In the genomic region with DNA sequence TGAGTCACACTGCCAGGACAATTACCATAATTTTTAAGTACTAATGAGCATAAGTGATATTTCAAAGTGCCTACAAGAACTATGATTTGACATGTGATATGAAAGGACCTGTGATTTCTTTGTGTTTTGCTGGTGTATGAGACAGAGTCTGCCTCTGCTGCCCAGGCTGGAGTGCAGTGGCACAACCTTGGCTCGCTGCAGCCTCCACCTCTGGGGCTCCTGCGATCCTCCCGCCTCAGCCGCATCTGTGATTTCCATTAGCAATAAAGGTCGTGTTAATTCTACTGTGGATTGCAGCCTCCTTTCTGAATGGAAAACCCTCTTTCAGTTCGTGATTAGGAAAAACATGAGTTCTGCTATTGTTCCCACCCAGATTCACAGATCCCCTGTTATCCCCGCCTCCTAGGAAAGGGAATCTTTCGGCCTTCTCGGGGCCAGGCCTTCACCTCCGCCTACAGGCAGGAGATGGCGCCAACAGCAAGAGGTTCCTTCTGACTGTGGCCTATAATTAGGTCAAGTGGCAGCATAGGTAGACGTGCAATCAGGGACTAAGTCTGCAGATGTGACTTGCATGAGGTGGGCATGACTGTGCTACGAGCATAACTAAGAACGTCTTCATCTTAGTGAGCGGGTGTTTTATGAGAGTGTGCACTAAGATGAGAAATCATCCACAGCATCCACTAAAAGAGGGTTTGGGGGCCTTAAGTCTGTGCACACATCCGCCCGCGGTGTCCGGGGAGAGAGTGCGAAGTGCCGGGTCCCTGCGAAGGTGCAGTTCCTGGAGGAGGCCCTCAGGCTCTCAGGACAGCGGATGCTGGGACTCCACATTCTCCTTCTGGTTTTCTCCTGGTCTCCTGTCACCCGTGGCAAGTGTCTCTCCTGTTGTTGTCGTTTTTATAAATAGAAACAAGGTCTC, we compare ENCODE assay signal across 9 cellular contexts. TPM values are rescaled to one million over a fixed set of nuclear protein-coding genes. Genes with fewer than 3 reads are reported as not detected.
A peak's percentile ranks its signal among the peaks of the same experiment; 100 is the strongest.
DNase-seq lines count a peak whose midpoint lies in the region; ATAC-seq, FAIRE-seq and TF ChIP-seq lines count a peak whose summit lies in the region.
"Had no signal": no experiment of that assay in that cellular context is flagged by ENCODE, and none has a peak within 500 bp of the region (broad histone marks: within the 10 kb centered on the region; RNA-seq: fewer than 3 reads in every experiment).

No MANE protein-coding gene starts in this region.

- in situ Hi-C loops in ACHN (cut with HindIII; ENCODE audit: low pct_ligation_motif_present, low pct_unique_long_range_greater_than_20kb, low sequenced_read_pairs) = no loop called here

- H3K4me3 ChIP-seq in WI38 (ENCODE audit: low read depth, low read length) = no peak overlapping the region
- no peak overlapping the region for H3K4me3 ChIP-seq in endothelial cell of umbilical vein (replicated peaks in 1 of 3; ENCODE audit: insufficient read depth in 1 of 3, low read depth in 1 of 3, low read length in 3 of 3)
- H3K4me3 ChIP-seq in neural cell (ENCODE audit: low read length) = no peak overlapping the region

- FAIRE-seq in endothelial cell of umbilical vein (lab: Jason Lieb, UNC) = peak; percentile 77

- peak; percentile 87 for TF ChIP-seq RAD21 in neural cell (conservative IDR thresholded peaks at IDR 0.05)

- TF ChIP-seq POLR2A in endothelial cell of umbilical vein (IDR thresholded peaks at IDR 0.05; ENCODE audit: low read depth, low read length) = no peak

- no peak for TF ChIP-seq EP300 in neural cell (conservative IDR thresholded peaks at IDR 0.05; ENCODE audit: poor library complexity, severe bottlenecking)

- peaks cover 3 to 4% of the 10 kb centered on the region in 2 experiments for H3K27me3 ChIP-seq in endothelial cell of umbilical vein (ENCODE audit: control insufficient read depth in 2 of 2, insufficient read depth in 2 of 2, low read length in 2 of 2)
- H3K27me3 ChIP-seq in neural cell (ENCODE audit: insufficient read depth, low read depth, low read length) = no peaks in the 10 kb centered on the region

- intact Hi-C loops in endothelial cell of umbilical vein (cut with micrococcal nuclease) = loop anchor here (1.0 to 10.0 kb wide), 3 partner anchors 9 to 687 kb away; a partner anchor contains a TSS

- H3K27ac ChIP-seq in endothelial cell of umbilical vein (ENCODE audit: insufficient read depth, low read depth, low read length) = no peak overlapping the region
- no peak overlapping the region for H3K27ac ChIP-seq in neural cell (ENCODE audit: low read length)

- no peaks in the 10 kb centered on the region for H3K9me2 ChIP-seq in neural cell (ENCODE audit: insufficient read depth, low read length)

- TF ChIP-seq CTCF in WI38 (IDR thresholded peaks at IDR 0.05; ENCODE audit: low read depth, low read length) (peak; percentile 73), endothelial cell of umbilical vein (IDR thresholded peaks at IDR 0.05; ENCODE audit: extremely low read depth in 1 of 2, insufficient read depth in 1 of 2, low read depth in 1 of 2, low read length in 2 of 2) (peak; percentile 76 to 79), neural cell (IDR thresholded peaks at IDR 0.05; ENCODE audit: poor library complexity, severe bottlenecking) (peak; percentile 86)

- H3K9me3 ChIP-seq in endothelial cell of umbilical vein (replicated peaks; ENCODE audit: control insufficient read depth, insufficient read depth, low read length) (no peaks in the 10 kb centered on the region), neural cell (ENCODE audit: low read length) (no peaks in the 10 kb centered on the region)

- no peaks in the 10 kb centered on the region for H3K4me1 ChIP-seq in endothelial cell of umbilical vein (ENCODE audit: control insufficient read depth, extremely low read depth, insufficient read depth, low read length)

- ATAC-seq in GM19023 (IDR thresholded peaks at IDR 0.05; ENCODE audit: unreplicated experiment) = peak; percentile 62
- ATAC-seq in HG03280 (IDR thresholded peaks at IDR 0.05; ENCODE audit: unreplicated experiment) = peak; percentile 62

- dilution Hi-C loops in endothelial cell of umbilical vein (cut with MboI; ENCODE audit: extremely low pct_ligation_motif_present, low sequenced_read_pairs) = no loop called here

- no TSS peak for BruUV-seq in endothelial cell of umbilical vein (replicated peaks; lab: Mats Ljungman, UMichigan)

- H3K79me2 ChIP-seq in endothelial cell of umbilical vein (ENCODE audit: control insufficient read depth, insufficient read depth, low read length) (no peaks in the 10 kb centered on the region), neural cell (replicated peaks; ENCODE audit: insufficient read depth, low read length) (no peaks in the 10 kb centered on the region)

- H2AFZ ChIP-seq in endothelial cell of umbilical vein (ENCODE audit: low read depth, low read length) = no peak overlapping the region
- no peak overlapping the region for H2AFZ ChIP-seq in neural cell (ENCODE audit: low read depth, low read length)

- H3F3A ChIP-seq in neural cell (ENCODE audit: insufficient read depth, low read length, poor library complexity, severe bottlenecking) = no peaks in the 10 kb centered on the region

- CTCF ChIA-PET in endothelial cell of umbilical vein (lab: Charles Lee) = interaction anchor here (0.7 to 1.0 kb wide), 2 partner anchors 9 to 11 kb away, joined by 3 to 5 read pairs; no protein-coding TSS in a partner anchor

- DNase-seq in ACHN (peak; percentile 77), endothelial cell of umbilical vein (ENCODE audit: low read depth, low spot score) (peak; percentile 77), hippocampal formation (lab: John Stamatoyannopoulos, UW) (no peak), NCI-H446 treated with DMSO at 0.1 percent for 48 hours (lab: John Stamatoyannopoulos, UW) (no peak)

- H3K9me1 ChIP-seq in endothelial cell of umbilical vein (replicated peaks; ENCODE audit: control insufficient read depth, extremely low read depth, insufficient read depth, low read length) = no peaks in the 10 kb centered on the region

- POLR2A ChIA-PET in endothelial cell of umbilical vein (lab: Charles Lee) = no interaction called here

- H4K20me1 ChIP-seq in endothelial cell of umbilical vein (replicated peaks; ENCODE audit: control insufficient read depth, extremely low read depth, insufficient read depth, low read length) = no peaks in the 10 kb centered on the region
- no peaks in the 10 kb centered on the region for H4K20me1 ChIP-seq in neural cell (ENCODE audit: insufficient read depth)

- H3K9ac ChIP-seq in endothelial cell of umbilical vein (replicated peaks; ENCODE audit: extremely low read depth, insufficient read depth, low read length) = no peak overlapping the region
- H3K9ac ChIP-seq in neural cell (ENCODE audit: low read length) = no peak overlapping the region

- no peaks in the 10 kb centered on the region for H3K36me3 ChIP-seq in endothelial cell of umbilical vein (ENCODE audit: control insufficient read depth in 2 of 2, extremely low read depth in 1 of 2, insufficient read depth in 2 of 2, low read length in 2 of 2)
- no peaks in the 10 kb centered on the region for H3K36me3 ChIP-seq in neural cell (ENCODE audit: insufficient read depth, low read length)

- H3K4me2 ChIP-seq in endothelial cell of umbilical vein (ENCODE audit: insufficient read depth, low read length) = no peak overlapping the region
- H3K4me2 ChIP-seq in neural cell (ENCODE audit: low read length) = no peak overlapping the region

TF ChIP-seq in neural cell, 6 proteins besides CTCF, POLR2A, EP300 and RAD21 (continues in another document):
- TF ChIP-seq EZH2 (IDR thresholded peaks at IDR 0.05; ENCODE audit: borderline replicate concordance, insufficient read depth, low read length, poor library complexity, severe bottlenecking) = no peak

RNA-seq across cellular contexts. Expression of a gene that starts 23.1 kb away (rescaled TPM):
- 3.4 and 4.1 TPM in 2 replicates for total RNA-seq in endothelial cell of umbilical vein
- polyA plus RNA-seq in endothelial cell of umbilical vein (2.2 and 2.7 TPM in 2 replicates), neural cell (1.4 and 2.1 TPM in 2 replicates)
- 2.2 and 2.6 TPM in 2 replicates for polyA plus RNA-seq in endothelial cell of umbilical vein (2011; cell fraction: cytosol; rRNA removed)
- 1.7 TPM in 2 replicates for polyA plus RNA-seq in endothelial cell of umbilical vein (2011; cell fraction: nucleus; rRNA removed)
- polyA plus RNA-seq in endothelial cell of umbilical vein (2012) = 3.2 and 8.7 TPM in 2 replicates
- polyA minus RNA-seq in endothelial cell of umbilical vein (0.47 and 0.73 TPM in 2 replicates), neural cell (0.93 TPM in 1 of 2 replicates, not detected in the other)
- polyA minus RNA-seq in endothelial cell of umbilical vein (2011; cell fraction: cytosol; rRNA and poly(A)+ RNA removed) = 14.8 TPM
- 0.58 and 0.77 TPM in 2 replicates for polyA minus RNA-seq in endothelial cell of umbilical vein (2011; cell fraction: nucleus; rRNA and poly(A)+ RNA removed)

RNA-seq across cellular contexts. Expression of a gene that starts 34.5 kb away (rescaled TPM):
- total RNA-seq in endothelial cell of umbilical vein = not detected in 2 replicates
- polyA plus RNA-seq in endothelial cell of umbilical vein = not detected in 2 replicates
- polyA plus RNA-seq in endothelial cell of umbilical vein (2011; cell fraction: cytosol; rRNA removed) = not detected in 2 replicates
- not detected in 2 replicates for polyA plus RNA-seq in endothelial cell of umbilical vein (2011; cell fraction: nucleus; rRNA removed)
- not detected in 2 replicates for polyA plus RNA-seq in endothelial cell of umbilical vein (2012)
- not detected in 2 replicates for polyA minus RNA-seq in endothelial cell of umbilical vein
- not detected for polyA minus RNA-seq in endothelial cell of umbilical vein (2011; cell fraction: cytosol; rRNA and poly(A)+ RNA removed)
- not detected in 2 replicates for polyA minus RNA-seq in endothelial cell of umbilical vein (2011; cell fraction: nucleus; rRNA and poly(A)+ RNA removed)
- polyA plus RNA-seq in neural cell = not detected in 2 replicates
- not detected in 2 replicates for polyA minus RNA-seq in neural cell
- total RNA-seq: mononuclear cell had no signal

RNA-seq across cellular contexts. Expression of a gene that starts 41.2 kb away (rescaled TPM):
- total RNA-seq in endothelial cell of umbilical vein = 17.3 and 19.9 TPM in 2 replicates
- 11.2 and 12.8 TPM in 2 replicates for polyA plus RNA-seq in endothelial cell of umbilical vein
- 8.7 and 10.4 TPM in 2 replicates for polyA plus RNA-seq in endothelial cell of umbilical vein (2011; cell fraction: cytosol; rRNA removed)
- 48.8 and 57.0 TPM in 2 replicates for polyA plus RNA-seq in endothelial cell of umbilical vein (2011; cell fraction: nucleus; rRNA removed)
- 13.2 and 13.7 TPM in 2 replicates for polyA plus RNA-seq in endothelial cell of umbilical vein (2012)
- polyA minus RNA-seq in endothelial cell of umbilical vein = 6.9 and 7.1 TPM in 2 replicates
- 14.7 TPM for polyA minus RNA-seq in endothelial cell of umbilical vein (2011; cell fraction: cytosol; rRNA and poly(A)+ RNA removed)
- 9.8 and 11.1 TPM in 2 replicates for polyA minus RNA-seq in endothelial cell of umbilical vein (2011; cell fraction: nucleus; rRNA and poly(A)+ RNA removed)
- 32.1 and 37.7 TPM in 2 replicates for polyA plus RNA-seq in neural cell
- polyA minus RNA-seq in neural cell = 25.5 and 33.1 TPM in 2 replicates

RNA-seq across cellular contexts. Expression of a gene that starts 50.9 kb away (rescaled TPM):
- total RNA-seq in endothelial cell of umbilical vein = not detected in 2 replicates
- not detected in 2 replicates for polyA plus RNA-seq in endothelial cell of umbilical vein
- not detected in 2 replicates for polyA plus RNA-seq in endothelial cell of umbilical vein (2011; cell fraction: cytosol; rRNA removed)
- not detected in 2 replicates for polyA plus RNA-seq in endothelial cell of umbilical vein (2011; cell fraction: nucleus; rRNA removed)
- not detected in 2 replicates for polyA plus RNA-seq in endothelial cell of umbilical vein (2012)
- not detected in 2 replicates for polyA minus RNA-seq in endothelial cell of umbilical vein
- not detected for polyA minus RNA-seq in endothelial cell of umbilical vein (2011; cell fraction: cytosol; rRNA and poly(A)+ RNA removed)
- polyA minus RNA-seq in endothelial cell of umbilical vein (2011; cell fraction: nucleus; rRNA and poly(A)+ RNA removed) = not detected in 2 replicates
- not detected in 2 replicates for polyA plus RNA-seq in neural cell
- not detected in 2 replicates for polyA minus RNA-seq in neural cell
- total RNA-seq: mononuclear cell had no signal

Comparison
In these comparisons a context has a peak if more than half of its experiments do, and no peak if none do; other contexts are left out.
1. DNase-seq: peak in ACHN (single experiment) and endothelial cell of umbilical vein (single experiment); none in hippocampal formation (0 of 2) and NCI-H446 treated with DMSO at 0.1 percent for 48 hours (single experiment).
2. Peak in every context shown above with its lines, with median percentiles within 50 percentile points of each other: CTCF ChIP-seq.